In the genomic region with DNA sequence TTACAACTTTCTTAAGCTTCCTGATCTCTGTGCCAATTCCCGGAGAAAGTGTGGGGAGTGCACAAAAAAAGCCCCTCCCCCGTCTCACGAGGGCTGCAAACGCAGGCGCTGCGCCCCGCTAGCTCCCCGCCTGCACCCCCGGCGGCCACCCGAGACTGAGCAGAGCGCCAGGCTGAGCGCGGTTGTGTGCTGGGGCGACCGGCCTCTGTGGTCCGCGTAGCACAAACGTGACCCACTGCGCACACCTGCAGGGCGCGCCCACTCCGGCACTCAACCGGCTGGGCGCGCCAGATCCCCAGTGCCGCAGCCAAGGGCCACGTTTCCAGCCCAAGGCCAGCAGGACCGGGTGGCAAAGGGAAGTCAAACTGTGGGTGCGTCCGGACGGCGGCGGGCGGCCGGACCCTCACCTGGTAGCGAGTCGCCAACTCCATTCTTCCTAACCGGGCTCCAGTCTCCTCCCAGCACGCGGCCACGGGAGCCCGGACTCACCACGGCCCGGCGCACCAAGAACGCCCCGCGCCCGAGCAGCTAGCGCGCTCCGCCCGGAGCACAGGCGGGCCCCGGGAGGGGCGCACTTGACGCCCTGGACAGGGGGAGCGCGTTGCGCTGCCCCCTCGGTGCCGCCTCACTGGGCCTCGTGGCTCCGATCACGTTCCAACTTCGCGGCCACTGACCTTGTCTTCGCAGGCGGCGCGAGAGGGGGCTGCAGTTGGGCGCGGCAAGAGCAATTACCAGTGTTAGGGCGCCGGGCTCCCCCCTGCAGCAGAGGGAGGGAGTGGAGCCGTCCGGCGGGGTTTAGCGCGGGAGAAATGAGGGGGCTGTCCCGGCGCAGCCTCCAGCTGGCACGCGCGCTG, we compare ENCODE assay signal across 8 cellular contexts. TPM values are rescaled to one million over a fixed set of nuclear protein-coding genes. Genes with fewer than 3 reads are reported as not detected.
DNase-seq lines count a peak whose midpoint lies in the region; ATAC-seq, FAIRE-seq and TF ChIP-seq lines count a peak whose summit lies in the region.

A gene with protein sequence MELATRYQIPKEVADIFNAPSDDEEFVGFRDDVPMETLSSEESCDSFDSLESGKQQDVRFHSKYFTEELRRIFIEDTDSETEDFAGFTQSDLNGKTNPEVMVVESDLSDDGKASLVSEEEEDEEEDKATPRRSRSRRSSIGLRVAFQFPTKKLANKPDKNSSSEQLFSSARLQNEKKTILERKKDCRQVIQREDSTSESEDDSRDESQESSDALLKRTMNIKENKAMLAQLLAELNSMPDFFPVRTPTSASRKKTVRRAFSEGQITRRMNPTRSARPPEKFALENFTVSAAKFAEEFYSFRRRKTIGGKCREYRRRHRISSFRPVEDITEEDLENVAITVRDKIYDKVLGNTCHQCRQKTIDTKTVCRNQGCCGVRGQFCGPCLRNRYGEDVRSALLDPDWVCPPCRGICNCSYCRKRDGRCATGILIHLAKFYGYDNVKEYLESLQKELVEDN (minus strand): TSS at position 526 of the 854 bp plus-strand sequence. CDS start 95 bp downstream, at position 431.

- peak within 1 kb of the TSS; percentile 68 for H3K27ac Mint-ChIP-seq in chondrocyte (ENCODE audit: unreplicated experiment)

- no peaks in the 10 kb centered on the region for H3K36me3 Mint-ChIP-seq in chondrocyte (ENCODE audit: low read depth)

- 4% methylated on average over 25 of the region's 86 CpGs for WGBS in A549 (ENCODE audit: missing lambda C conversion rate)

- no peaks in the 10 kb centered on the region for H3K27me3 Mint-ChIP-seq in chondrocyte (ENCODE audit: low read depth)

- 0 out of 5 replicates have a peak, but pooled peaks of 1 of the 2 experiments have one; percentile 6 for TF ChIP-seq RAD21 in A549 (conservative IDR thresholded peaks at IDR 0.05 in 1 of 2, IDR thresholded peaks at IDR 0.05 in 1 of 2)

- TF ChIP-seq EP300 in A549 (IDR thresholded peaks at IDR 0.05), result no peak

- H3K4me3 ChIP-seq in A549, result peak within 1 kb of the TSS; percentile 56

- peaks cover 4% of the 10 kb centered on the region; the same call in 2 of the 3 replicates for H3K4me1 ChIP-seq in A549

- H3K27ac ChIP-seq in A549, result peak within 1 kb of the TSS; percentile 73 to 92
- H3K27ac ChIP-seq in layer of hippocampus (ENCODE audit: low read depth, low read length), result peak within 1 kb of the TSS; percentile 76

- TF ChIP-seq CTCF in A549 (IDR thresholded peaks at IDR 0.05) (no peak), chondrocyte (IDR thresholded peaks at IDR 0.05) (peak; percentile 36)

- FAIRE-seq in A549 (lab: Jason Lieb, UNC), result no peak

- ATAC-seq in A549 (peak; percentile 94 to 97), GM18520 (IDR thresholded peaks at IDR 0.05; ENCODE audit: unreplicated experiment) (peak; percentile 68), HG03045 (IDR thresholded peaks at IDR 0.05; ENCODE audit: unreplicated experiment) (peak; percentile 92)
- ATAC-seq in activated CD4-positive, CD25-positive, alpha-beta regulatory T cell treated with anti-CD3 and anti-CD28 coated beads, Interleukin-2, amount 50 U/mL, for 24 hours, result peak; percentile 79 to 84

- H3K9me3 Mint-ChIP-seq in chondrocyte (ENCODE audit: low read depth), result no peaks in the 10 kb centered on the region

- H3K9me3 ChIP-seq in A549, result no peaks in the 10 kb centered on the region

- H3K4me3 Mint-ChIP-seq in chondrocyte (ENCODE audit: unreplicated experiment), result peak within 1 kb of the TSS; percentile 76

- H3K4me2 ChIP-seq in A549, result peak within 1 kb of the TSS; percentile 85

- no peaks in the 10 kb centered on the region for H3K27me3 ChIP-seq in layer of hippocampus (ENCODE audit: control insufficient read depth, insufficient read depth, low read length)

- CTCF ChIA-PET in A549 (lab: Yijun Ruan, JAX), result interaction anchor here (0.6 to 1.1 kb wide), 5 partner anchors 9 to 311 kb away, joined by 3 read pairs; no protein-coding TSS in a partner anchor

- POLR2A ChIA-PET in A549 (lab: Yijun Ruan, JAX), result interaction anchor here (0.9 to 1.2 kb wide), 4 partner anchors 138 to 519 kb away, joined by 3 to 4 read pairs (median 4); a partner anchor contains a TSS

- DNase-seq in A549 (ENCODE audit: low read depth in 1 of 2, low spot score in 1 of 2) (peak; percentile 78 to 81), NCI-H2107 (lab: John Stamatoyannopoulos, UW) (peak; percentile 62), chondrocyte (ENCODE audit: low spot score) (no peak)
- DNase-seq in stimulated activated CD4-positive, alpha-beta T cell treated with anti-CD3 and anti-CD28 coated beads, Interleukin-1b, Interleukin-23, amount 100 ng/mL, for 48 hours, result peak; percentile 82

- TF ChIP-seq POLR2A in A549 (IDR thresholded peaks at IDR 0.05; ENCODE audit: low read length), result peak; percentile 48

- peaks cover 27% of the 10 kb centered on the region for H3K4me1 Mint-ChIP-seq in chondrocyte (ENCODE audit: low read depth)

TF ChIP-seq in A549, 52 proteins besides CTCF, POLR2A, EP300 and RAD21 (continues in another document):
- no peak for TF ChIP-seq FOSB (CRISPR knock-in tag; IDR thresholded peaks at IDR 0.05)
- no peak for TF ChIP-seq CBX8 (IDR thresholded peaks at IDR 0.05)
- TF ChIP-seq, protein P1, sequence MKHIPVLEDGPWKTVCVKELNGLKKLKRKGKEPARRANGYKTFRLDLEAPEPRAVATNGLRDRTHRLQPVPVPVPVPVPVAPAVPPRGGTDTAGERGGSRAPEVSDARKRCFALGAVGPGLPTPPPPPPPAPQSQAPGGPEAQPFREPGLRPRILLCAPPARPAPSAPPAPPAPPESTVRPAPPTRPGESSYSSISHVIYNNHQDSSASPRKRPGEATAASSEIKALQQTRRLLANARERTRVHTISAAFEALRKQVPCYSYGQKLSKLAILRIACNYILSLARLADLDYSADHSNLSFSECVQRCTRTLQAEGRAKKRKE (CRISPR knock-in tag; IDR thresholded peaks at IDR 0.05; ENCODE audit: low read depth), result peak; percentile 32; the same call in 1 of the 2 replicates
- TF ChIP-seq RCOR1 (IDR thresholded peaks at IDR 0.05; ENCODE audit: low read depth, low read length), result no peak
- TF ChIP-seq ZC3H11A (IDR thresholded peaks at IDR 0.05), result no peak
- TF ChIP-seq, protein P2, sequence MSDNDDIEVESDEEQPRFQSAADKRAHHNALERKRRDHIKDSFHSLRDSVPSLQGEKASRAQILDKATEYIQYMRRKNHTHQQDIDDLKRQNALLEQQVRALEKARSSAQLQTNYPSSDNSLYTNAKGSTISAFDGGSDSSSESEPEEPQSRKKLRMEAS (IDR thresholded peaks at IDR 0.05), result peak; percentile 76
- TF ChIP-seq HOXB5 (CRISPR knock-in tag; IDR thresholded peaks at IDR 0.05), result no peak
- TF ChIP-seq PHF8 (IDR thresholded peaks at IDR 0.05; ENCODE audit: borderline replicate concordance, low read depth), result peak; percentile 49
- no peak for TF ChIP-seq NPAS2 (CRISPR knock-in tag; IDR thresholded peaks at IDR 0.05; ENCODE audit: borderline replicate concordance)
- TF ChIP-seq ESRRA (IDR thresholded peaks at IDR 0.05; ENCODE audit: borderline replicate concordance, low read length), result no peak
- TF ChIP-seq, protein P3, sequence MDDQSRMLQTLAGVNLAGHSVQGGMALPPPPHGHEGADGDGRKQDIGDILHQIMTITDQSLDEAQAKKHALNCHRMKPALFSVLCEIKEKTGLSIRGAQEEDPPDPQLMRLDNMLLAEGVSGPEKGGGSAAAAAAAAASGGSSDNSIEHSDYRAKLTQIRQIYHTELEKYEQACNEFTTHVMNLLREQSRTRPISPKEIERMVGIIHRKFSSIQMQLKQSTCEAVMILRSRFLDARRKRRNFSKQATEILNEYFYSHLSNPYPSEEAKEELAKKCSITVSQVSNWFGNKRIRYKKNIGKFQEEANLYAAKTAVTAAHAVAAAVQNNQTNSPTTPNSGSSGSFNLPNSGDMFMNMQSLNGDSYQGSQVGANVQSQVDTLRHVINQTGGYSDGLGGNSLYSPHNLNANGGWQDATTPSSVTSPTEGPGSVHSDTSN (IDR thresholded peaks at IDR 0.05), result 0 out of 2 replicates have a peak, but pooled peaks have one; percentile 18
- TF ChIP-seq SMC3 (IDR thresholded peaks at IDR 0.05), result no peak
- TF ChIP-seq SREBF2 (IDR thresholded peaks at IDR 0.05), result no peak
- TF ChIP-seq NR3C1 (IDR thresholded peaks at IDR 0.05), result no peak
- no peak for TF ChIP-seq ZFP36 (IDR thresholded peaks at IDR 0.05; ENCODE audit: borderline replicate concordance, partially characterized antibody)
- TF ChIP-seq FOSL2 (IDR thresholded peaks at IDR 0.05), result no peak
- TF ChIP-seq FOSL2 (CRISPR knock-in tag; IDR thresholded peaks at IDR 0.05), result 0 out of 2 replicates have a peak, but pooled peaks have one; percentile 9
- TF ChIP-seq, protein P4, sequence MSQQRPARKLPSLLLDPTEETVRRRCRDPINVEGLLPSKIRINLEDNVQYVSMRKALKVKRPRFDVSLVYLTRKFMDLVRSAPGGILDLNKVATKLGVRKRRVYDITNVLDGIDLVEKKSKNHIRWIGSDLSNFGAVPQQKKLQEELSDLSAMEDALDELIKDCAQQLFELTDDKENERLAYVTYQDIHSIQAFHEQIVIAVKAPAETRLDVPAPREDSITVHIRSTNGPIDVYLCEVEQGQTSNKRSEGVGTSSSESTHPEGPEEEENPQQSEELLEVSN (IDR thresholded peaks at IDR 0.05; ENCODE audit: borderline replicate concordance, low read depth), result peak; percentile 96
- TF ChIP-seq, protein P5, sequence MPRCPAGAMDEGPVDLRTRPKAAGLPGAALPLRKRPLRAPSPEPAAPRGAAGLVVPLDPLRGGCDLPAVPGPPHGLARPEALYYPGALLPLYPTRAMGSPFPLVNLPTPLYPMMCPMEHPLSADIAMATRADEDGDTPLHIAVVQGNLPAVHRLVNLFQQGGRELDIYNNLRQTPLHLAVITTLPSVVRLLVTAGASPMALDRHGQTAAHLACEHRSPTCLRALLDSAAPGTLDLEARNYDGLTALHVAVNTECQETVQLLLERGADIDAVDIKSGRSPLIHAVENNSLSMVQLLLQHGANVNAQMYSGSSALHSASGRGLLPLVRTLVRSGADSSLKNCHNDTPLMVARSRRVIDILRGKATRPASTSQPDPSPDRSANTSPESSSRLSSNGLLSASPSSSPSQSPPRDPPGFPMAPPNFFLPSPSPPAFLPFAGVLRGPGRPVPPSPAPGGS (IDR thresholded peaks at IDR 0.05), result no peak
- TF ChIP-seq, protein P6, sequence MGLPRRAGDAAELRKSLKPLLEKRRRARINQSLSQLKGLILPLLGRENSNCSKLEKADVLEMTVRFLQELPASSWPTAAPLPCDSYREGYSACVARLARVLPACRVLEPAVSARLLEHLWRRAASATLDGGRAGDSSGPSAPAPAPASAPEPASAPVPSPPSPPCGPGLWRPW (IDR thresholded peaks at IDR 0.05), result no peak

RNA-seq across cellular contexts. Expression of the gene that starts here (rescaled TPM):
- polyA plus RNA-seq in A549 (2011; rRNA removed) (23.3 and 27.8 TPM in 2 replicates), A549 (2017; fragmentation: RNase III; extraction: RNeasy Plus Mini Kit Qiagen cat#74134 plus additional on column Dnase treatment) (16.9 to 20.8 TPM (median 17.4 TPM) in 3 replicates)
- polyA plus RNA-seq in A549 (2012; cell fraction: cytosol; rRNA removed), result 12.1 and 12.7 TPM in 2 replicates
- 7.7 and 13.0 TPM in 2 replicates for polyA plus RNA-seq in A549 (2012; cell fraction: nucleus; rRNA removed)
- polyA minus RNA-seq in A549 (2011; rRNA and poly(A)+ RNA removed), result 30.3 and 36.7 TPM in 2 replicates
- total RNA-seq in chondrocyte, result 10.5 to 16.6 TPM (median 13.3 TPM) in 3 replicates
